In genomic region chr15:91885714-91886265, GRCh38 we compare ENCODE assay signal across 16 cellular contexts. TPM values are rescaled to one million over a fixed set of nuclear protein-coding genes. Genes with fewer than 3 reads are reported as not detected.
DNase-seq lines count a peak whose midpoint lies in the region; ATAC-seq and TF ChIP-seq lines count a peak whose summit lies in the region.
"Had no signal": no experiment of that assay in that cellular context is flagged by ENCODE, and none has a peak within 500 bp of the region (broad histone marks: within the 10 kb centered on the region; RNA-seq: fewer than 3 reads in every experiment).

No MANE protein-coding gene starts in this region.

- H3K27me3 ChIP-seq in H7 (ENCODE audit: control insufficient read depth, insufficient read depth, low read length), result no peaks in the 10 kb centered on the region
- no peaks in the 10 kb centered on the region for H3K27me3 ChIP-seq in left lung
- no peaks in the 10 kb centered on the region for H3K27me3 ChIP-seq in prostate gland (replicated peaks; ENCODE audit: insufficient read depth)
- no peaks in the 10 kb centered on the region for H3K27me3 ChIP-seq in SJCRH30

- no peak overlapping the region for H3K4me3 Mint-ChIP-seq in activated naive CD8-positive, alpha-beta T cell treated with anti-CD3 and anti-CD28 coated beads for 36 hours
- H3K4me3 Mint-ChIP-seq: stimulated activated naive CD8-positive, alpha-beta T cell treated with anti-CD3 and anti-CD28 coated beads, Interleukin-15, Interleukin-2, amounts not matched to agents 100 ng/mL and 50 ng/mL, for 24 hours had no signal

- 93% methylated on average over 7 of the region's 7 CpGs for WGBS in prostate gland

- H3K27me3 Mint-ChIP-seq in activated naive CD8-positive, alpha-beta T cell treated with anti-CD3 and anti-CD28 coated beads for 36 hours, result no peaks in the 10 kb centered on the region
- H3K27me3 Mint-ChIP-seq: stimulated activated naive CD8-positive, alpha-beta T cell treated with anti-CD3 and anti-CD28 coated beads, Interleukin-15, Interleukin-2, amounts not matched to agents 100 ng/mL and 50 ng/mL, for 24 hours had no signal

- no peak overlapping the region for H3K27ac Mint-ChIP-seq in activated naive CD8-positive, alpha-beta T cell treated with anti-CD3 and anti-CD28 coated beads for 36 hours
- H3K27ac Mint-ChIP-seq: stimulated activated naive CD8-positive, alpha-beta T cell treated with anti-CD3 and anti-CD28 coated beads, Interleukin-15, Interleukin-2, amounts not matched to agents 100 ng/mL and 50 ng/mL, for 24 hours had no signal

- peaks cover 8% of the 10 kb centered on the region for H3K4me1 Mint-ChIP-seq in activated naive CD8-positive, alpha-beta T cell treated with anti-CD3 and anti-CD28 coated beads for 36 hours

- H3K9me3 Mint-ChIP-seq in activated naive CD8-positive, alpha-beta T cell treated with anti-CD3 and anti-CD28 coated beads for 36 hours, result no peaks in the 10 kb centered on the region
- H3K9me3 Mint-ChIP-seq: stimulated activated naive CD8-positive, alpha-beta T cell treated with anti-CD3 and anti-CD28 coated beads, Interleukin-15, Interleukin-2, amounts not matched to agents 100 ng/mL and 50 ng/mL, for 24 hours had no signal

- peaks cover 4 to 36% of the 10 kb centered on the region in 2 donors for H3K4me1 ChIP-seq in left lung
- H3K4me1 ChIP-seq in prostate gland (replicated peaks), result no peaks in the 10 kb centered on the region
- no peaks in the 10 kb centered on the region for H3K4me1 ChIP-seq in SJCRH30

- H3K27ac ChIP-seq in left lung (no peak overlapping the region), prostate gland (no peak overlapping the region), SJCRH30 (no peak overlapping the region)
- H3K27ac ChIP-seq: 22Rv1 had no signal

- H3K9me3 ChIP-seq in left lung (no peaks in the 10 kb centered on the region), prostate gland (no peaks in the 10 kb centered on the region), SJCRH30 (replicated peaks) (no peaks in the 10 kb centered on the region)

- DNase-seq in DMS 273 (lab: John Stamatoyannopoulos, UW; ENCODE audit: unreplicated experiment) (peak; percentile 42), DMS 273 treated with DMSO at 0.1 percent for 48 hours (lab: John Stamatoyannopoulos, UW) (no peak), H7 (peak; percentile 39), left lung (no peak), prostate gland (ENCODE audit: low spot score) (no peak), SJCRH30 (no peak), AG08395 (ENCODE audit: low spot score) (no peak)
- peak; percentile 33 for DNase-seq in activated naive CD8-positive, alpha-beta T cell treated with anti-CD3 and anti-CD28 coated beads for 36 hours
- DNase-seq: activated effector memory CD4-positive, alpha-beta T cell treated with anti-CD3 and anti-CD28 coated beads, Interleukin-2, amount 50 U/mL, for 16 hours; dermis blood vessel endothelial cell; foreskin melanocyte; left cardiac atrium; NCI-H1417 treated with DMSO at 0.1 percent for 48 hours; stimulated activated CD4-positive, alpha-beta T cell treated with anti-CD3 and anti-CD28 coated beads, Interleukin-1b, Interleukin-23, amount 100 ng/mL, for 48 hours had no signal

- H3K36me3 Mint-ChIP-seq in activated naive CD8-positive, alpha-beta T cell treated with anti-CD3 and anti-CD28 coated beads for 36 hours, result no peaks in the 10 kb centered on the region

- peak in 1 of 2 donors; percentile 21 for TF ChIP-seq CTCF in left lung (IDR thresholded peaks at IDR 0.05)
- TF ChIP-seq CTCF in prostate gland (IDR thresholded peaks at IDR 0.05), result no peak

- no peak for TF ChIP-seq POLR2A in prostate gland (IDR thresholded peaks at IDR 0.05)

- peak; percentile 51 for ATAC-seq in left lung

- H3K4me3 ChIP-seq in H7 (ENCODE audit: insufficient read depth, low read depth, low read length) (no peak overlapping the region), left lung (no peak overlapping the region), prostate gland (no peak overlapping the region), SJCRH30 (no peak overlapping the region)

- intact Hi-C loops in left lung (cut with DNase I), result no loop called here
- intact Hi-C loops in prostate gland (cut with DNase I), result no loop called here

- H3K36me3 ChIP-seq in H7 (replicated peaks; ENCODE audit: control insufficient read depth, insufficient read depth, low read length) (no peaks in the 10 kb centered on the region), left lung (no peaks in the 10 kb centered on the region), prostate gland (no peaks in the 10 kb centered on the region), SJCRH30 (no peaks in the 10 kb centered on the region)

RNA-seq across cellular contexts. Expression of gene SLCO3A1, which starts 32.3 kb away (rescaled TPM):
- total RNA-seq in H7 (2014; rRNA removed; shearing (Covaris generic)), result 1.4 and 2.5 TPM in 2 replicates
- total RNA-seq in activated naive CD8-positive, alpha-beta T cell treated with anti-CD3 and anti-CD28 coated beads for 36 hours, result 1 to 10 TPM; 2.0 to 2.7 TPM
- total RNA-seq in left lung (10 to 100 TPM; 48.4 to 49.0 TPM), prostate gland (10 to 100 TPM in 1 of 2 donors, 1 to 10 TPM in 1; 7.4 to 35.3 TPM)
- 3.4 and 4.3 TPM in 2 replicates for total RNA-seq in SJCRH30 (2014; rRNA removed; shearing (Covaris generic))

Comparison
In these comparisons a context has a peak if more than half of its experiments do, and no peak if none do; other contexts are left out.
1. DNase-seq: peak in DMS 273 (single experiment), H7 (single experiment) and activated naive CD8-positive, alpha-beta T cell treated with anti-CD3 and anti-CD28 coated beads for 36 hours (single experiment); none in DMS 273 treated with DMSO at 0.1 percent for 48 hours (single experiment), left lung (0 of 2), prostate gland (single experiment), SJCRH30 (0 of 2) and AG08395 (single experiment).